In the genomic region with DNA sequence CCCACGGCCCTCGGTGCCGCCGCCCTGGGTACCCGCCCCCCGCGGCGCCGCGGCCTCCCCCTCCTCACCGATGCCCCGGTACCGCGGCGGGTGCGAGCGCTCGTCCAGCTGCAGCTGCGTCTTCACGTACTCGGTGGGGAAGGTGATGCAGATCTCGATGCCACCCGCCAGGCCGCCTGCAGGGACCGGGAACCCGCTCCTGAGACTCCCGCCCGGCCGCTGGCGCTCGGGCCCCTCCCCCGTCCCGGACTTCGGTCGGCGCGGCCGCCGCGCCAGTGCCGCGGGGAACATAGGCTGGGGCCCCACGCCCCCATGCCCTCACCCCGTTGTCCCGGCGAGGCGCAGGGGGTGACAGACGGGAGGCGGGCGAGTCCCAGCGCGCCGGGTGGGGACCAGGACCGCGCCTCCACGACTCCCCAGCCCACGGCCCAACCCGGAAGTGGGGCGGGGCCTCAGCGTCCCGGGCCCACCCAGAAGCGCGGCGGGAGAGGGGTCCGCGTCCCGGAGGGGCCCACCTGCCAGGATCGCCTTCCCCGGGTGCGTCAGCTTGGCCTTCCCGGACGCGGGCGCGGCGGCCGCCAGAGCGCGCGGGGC, we compare ENCODE assay signal across 1 cellular context.
TF ChIP-seq lines count a peak whose summit lies in the region.

No MANE protein-coding gene starts in this region.

TF ChIP-seq in GM12878, 131 proteins besides CTCF, POLR2A, EP300 and RAD21 (continued from another document):
- TF ChIP-seq FOS (IDR thresholded peaks at IDR 0.05; ENCODE audit: borderline replicate concordance, extremely low read depth, insufficient read length) (no peak), RBBP5 (conservative IDR thresholded peaks at IDR 0.05) (no peak), CBX5 (IDR thresholded peaks at IDR 0.05; ENCODE audit: low read depth) (no peak), SIX5 (IDR thresholded peaks at IDR 0.05; ENCODE audit: low read depth, low read length, severe bottlenecking) (no peak), USF2 (IDR thresholded peaks at IDR 0.05; ENCODE audit: borderline replicate concordance, low read depth, low read length) (no peak), MLLT1 (IDR thresholded peaks at IDR 0.05) (no peak), FOXM1 (IDR thresholded peaks at IDR 0.05; ENCODE audit: low read depth, low read length) (no peak), MEF2A (IDR thresholded peaks at IDR 0.05; ENCODE audit: insufficient read depth, low read depth, low read length) (no peak), BCLAF1 (IDR thresholded peaks at IDR 0.05) (no peak), ZNF274 (IDR thresholded peaks at IDR 0.05; ENCODE audit: insufficient read depth, insufficient read length) (no peak), MYC (IDR thresholded peaks at IDR 0.05; ENCODE audit: insufficient read depth, insufficient read length, insufficient replicate concordance, low read length, severe bottlenecking) (no peak), PML (IDR thresholded peaks at IDR 0.05; ENCODE audit: low read length) (no peak), JUND (IDR thresholded peaks at IDR 0.05; ENCODE audit: low read depth, low read length) (no peak), NBN (IDR thresholded peaks at IDR 0.05) (no peak), CBX3 (IDR thresholded peaks at IDR 0.05; ENCODE audit: borderline replicate concordance, low read depth) (no peak), RAD51 (IDR thresholded peaks at IDR 0.05) (no peak), HSF1 (IDR thresholded peaks at IDR 0.05; ENCODE audit: low read depth, low read length) (no peak), PKNOX1 (IDR thresholded peaks at IDR 0.05) (0 out of 2 replicates have a peak, but pooled peaks have one; percentile 2), BHLHE40 (IDR thresholded peaks at IDR 0.05; ENCODE audit: borderline replicate concordance in 1 of 2, low read depth in 2 of 2, low read length in 1 of 2) (no peak), TCF12 (IDR thresholded peaks at IDR 0.05; ENCODE audit: low read depth, low read length) (no peak), WRNIP1 (IDR thresholded peaks at IDR 0.05; ENCODE audit: borderline replicate concordance, low read depth, low read length) (no peak), POLR2AphosphoS2 (IDR thresholded peaks at IDR 0.05; ENCODE audit: low read depth, low read length) (0 out of 2 replicates have a peak, but pooled peaks have one; percentile 11), SRF (IDR thresholded peaks at IDR 0.05; ENCODE audit: low read depth in 2 of 2, low read length in 2 of 2) (no peak), RELA (IDR thresholded peaks at IDR 0.05; ENCODE audit: borderline replicate concordance, partially characterized antibody) (no peak), REST (IDR thresholded peaks at IDR 0.05; ENCODE audit: low read depth, low read length) (no peak), IKZF1 (conservative IDR thresholded peaks at IDR 0.05) (peak; percentile 68), SIN3A (IDR thresholded peaks at IDR 0.05; ENCODE audit: low read depth, low read length) (no peak; the same call in 1 of the 2 replicates), NKRF (conservative IDR thresholded peaks at IDR 0.05) (no peak; the same call in none of the 2 replicates), NR2F1 (conservative IDR thresholded peaks at IDR 0.05) (0 out of 2 replicates have a peak, but pooled peaks have one; percentile 9), EED (IDR thresholded peaks at IDR 0.05; ENCODE audit: low read depth) (no peak), CHD4 (IDR thresholded peaks at IDR 0.05) (no peak), SP1 (IDR thresholded peaks at IDR 0.05; ENCODE audit: low read depth, low read length) (no peak), TAF1 (IDR thresholded peaks at IDR 0.05; ENCODE audit: borderline replicate concordance, low read depth, low read length) (peak; percentile 11; the same call in 1 of the 2 replicates), YY1 (IDR thresholded peaks at IDR 0.05; ENCODE audit: low read depth, low read length) (no peak), NR2C1 (IDR thresholded peaks at IDR 0.05) (no peak), NR2C2 (IDR thresholded peaks at IDR 0.05; ENCODE audit: borderline replicate concordance, control insufficient read depth, insufficient read length, low read depth) (no peak), MYB (IDR thresholded peaks at IDR 0.05; ENCODE audit: borderline replicate concordance, low read depth, low read length) (no peak), ASH2L (IDR thresholded peaks at IDR 0.05; ENCODE audit: borderline replicate concordance, low read depth) (no peak), KDM1A (IDR thresholded peaks at IDR 0.05; ENCODE audit: borderline replicate concordance) (no peak), ZZZ3 (IDR thresholded peaks at IDR 0.05; ENCODE audit: control insufficient read depth, insufficient read length, low read depth) (no peak)
- TF ChIP-seq, protein P1, sequence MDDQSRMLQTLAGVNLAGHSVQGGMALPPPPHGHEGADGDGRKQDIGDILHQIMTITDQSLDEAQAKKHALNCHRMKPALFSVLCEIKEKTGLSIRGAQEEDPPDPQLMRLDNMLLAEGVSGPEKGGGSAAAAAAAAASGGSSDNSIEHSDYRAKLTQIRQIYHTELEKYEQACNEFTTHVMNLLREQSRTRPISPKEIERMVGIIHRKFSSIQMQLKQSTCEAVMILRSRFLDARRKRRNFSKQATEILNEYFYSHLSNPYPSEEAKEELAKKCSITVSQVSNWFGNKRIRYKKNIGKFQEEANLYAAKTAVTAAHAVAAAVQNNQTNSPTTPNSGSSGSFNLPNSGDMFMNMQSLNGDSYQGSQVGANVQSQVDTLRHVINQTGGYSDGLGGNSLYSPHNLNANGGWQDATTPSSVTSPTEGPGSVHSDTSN (IDR thresholded peaks at IDR 0.05; ENCODE audit: insufficient replicate concordance, low read depth, low read length) = no peak
- TF ChIP-seq, protein P2, sequence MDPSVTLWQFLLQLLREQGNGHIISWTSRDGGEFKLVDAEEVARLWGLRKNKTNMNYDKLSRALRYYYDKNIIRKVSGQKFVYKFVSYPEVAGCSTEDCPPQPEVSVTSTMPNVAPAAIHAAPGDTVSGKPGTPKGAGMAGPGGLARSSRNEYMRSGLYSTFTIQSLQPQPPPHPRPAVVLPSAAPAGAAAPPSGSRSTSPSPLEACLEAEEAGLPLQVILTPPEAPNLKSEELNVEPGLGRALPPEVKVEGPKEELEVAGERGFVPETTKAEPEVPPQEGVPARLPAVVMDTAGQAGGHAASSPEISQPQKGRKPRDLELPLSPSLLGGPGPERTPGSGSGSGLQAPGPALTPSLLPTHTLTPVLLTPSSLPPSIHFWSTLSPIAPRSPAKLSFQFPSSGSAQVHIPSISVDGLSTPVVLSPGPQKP (IDR thresholded peaks at IDR 0.05; ENCODE audit: low read depth, low read length) = no peak
- TF ChIP-seq, protein P3, sequence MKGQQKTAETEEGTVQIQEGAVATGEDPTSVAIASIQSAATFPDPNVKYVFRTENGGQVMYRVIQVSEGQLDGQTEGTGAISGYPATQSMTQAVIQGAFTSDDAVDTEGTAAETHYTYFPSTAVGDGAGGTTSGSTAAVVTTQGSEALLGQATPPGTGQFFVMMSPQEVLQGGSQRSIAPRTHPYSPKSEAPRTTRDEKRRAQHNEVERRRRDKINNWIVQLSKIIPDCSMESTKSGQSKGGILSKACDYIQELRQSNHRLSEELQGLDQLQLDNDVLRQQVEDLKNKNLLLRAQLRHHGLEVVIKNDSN (IDR thresholded peaks at IDR 0.05; ENCODE audit: borderline replicate concordance, extremely low read length, insufficient read depth, low read depth, low read length) = no peak
TF ChIP-seq in GM12878: peak in this region for 14.
